8 cellular contexts compared by ENCODE assay signal in the genomic region with DNA sequence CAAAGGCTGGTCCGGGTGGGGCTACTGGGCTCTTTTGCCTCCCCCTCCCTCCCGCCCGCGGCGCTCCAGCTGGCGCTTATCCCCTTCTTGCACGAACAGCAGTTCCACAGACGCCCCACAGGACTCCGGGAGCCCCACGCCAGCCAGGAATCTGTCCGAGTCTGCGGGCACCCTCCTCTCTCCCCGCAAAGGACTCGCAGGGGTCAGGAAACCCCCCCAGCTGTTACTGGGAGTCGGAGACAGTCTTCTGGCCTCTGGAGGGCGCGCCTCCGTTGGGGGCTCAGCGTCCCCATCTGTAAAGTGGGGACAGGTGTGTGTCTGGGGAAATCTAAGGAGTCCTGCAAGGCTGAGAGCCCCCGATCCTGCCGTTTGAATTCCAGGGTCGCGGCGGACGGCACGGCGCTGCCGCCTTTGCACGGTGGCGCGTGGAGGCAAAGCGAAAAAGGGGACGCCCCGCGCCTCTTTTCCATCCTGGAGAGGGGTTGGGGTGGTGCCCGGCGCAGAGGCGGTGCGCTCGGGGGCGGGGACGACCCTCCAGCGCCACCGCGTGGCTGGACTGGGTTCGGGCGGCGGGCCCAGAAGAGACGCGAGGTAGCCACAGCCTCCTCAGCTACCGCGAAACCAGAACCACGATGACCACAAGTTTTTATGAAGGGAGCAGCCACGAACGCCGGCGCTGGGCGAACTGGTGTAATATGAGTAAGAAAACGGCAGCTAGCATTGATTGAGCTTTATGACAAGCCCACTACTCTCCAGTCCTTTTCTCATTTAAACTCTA. TPM values are rescaled to one million over a fixed set of nuclear protein-coding genes. Genes with fewer than 3 reads are reported as not detected.
DNase-seq lines count a peak whose midpoint lies in the region; ATAC-seq lines count a peak whose summit lies in the region.

No MANE protein-coding gene starts in this region.

- DNase-seq in AG20443 (ENCODE audit: low spot score) (peak; percentile 94), NOMO-1 treated with DMSO at 0.1 percent for 48 hours (lab: John Stamatoyannopoulos, UW; ENCODE audit: unreplicated experiment) (peak; percentile 92), epithelial cell of prostate (ENCODE audit: low read depth, low spot score) (peak; percentile 18), mucosa of gallbladder (ENCODE audit: low spot score) (peak; percentile 77)
- DNase-seq in activated CD8-positive, alpha-beta memory T cell treated with anti-CD3 and anti-CD28 coated beads, Interleukin-2, amount 50 U/mL, for 4 hours = peak; percentile 82
- peak; percentile 70 to 83 for DNase-seq in stimulated activated CD8-positive, alpha-beta memory T cell treated with anti-CD3 and anti-CD28 coated beads, Interleukin-2, amount 100 ng/mL, for 48 hours (ENCODE audit: low read depth in 2 of 2)

- ATAC-seq in GM19035 (IDR thresholded peaks at IDR 0.05; ENCODE audit: unreplicated experiment) = peak; percentile 94
- peak; percentile 76 for ATAC-seq in HG03521 (IDR thresholded peaks at IDR 0.05; ENCODE audit: unreplicated experiment)

- no peak overlapping the region for H3K27ac ChIP-seq in epithelial cell of prostate

RNA-seq across cellular contexts. Expression of a gene that starts 2.8 kb away (rescaled TPM):
- total RNA-seq in mucosa of gallbladder = 0.12 TPM

RNA-seq across cellular contexts. Expression of a gene that starts 24.4 kb away (rescaled TPM):
- total RNA-seq in mucosa of gallbladder = 185 TPM

RNA-seq across cellular contexts. Expression of a gene that starts 29.8 kb away (rescaled TPM):
- total RNA-seq in mucosa of gallbladder = 17.0 TPM

Comparison
In these comparisons a context has a peak if more than half of its experiments do, and no peak if none do; other contexts are left out.
1. DNase-seq: peak in every context shown above with its lines; median percentile 94 in AG20443; 92 in NOMO-1 treated with DMSO at 0.1 percent for 48 hours; 82 in activated CD8-positive, alpha-beta memory T cell treated with anti-CD3 and anti-CD28 coated beads, Interleukin-2, amount 50 U/mL, for 4 hours; 77 in mucosa of gallbladder; 76 in stimulated activated CD8-positive, alpha-beta memory T cell treated with anti-CD3 and anti-CD28 coated beads, Interleukin-2, amount 100 ng/mL, for 48 hours; 18 in epithelial cell of prostate.